In the genomic region with DNA sequence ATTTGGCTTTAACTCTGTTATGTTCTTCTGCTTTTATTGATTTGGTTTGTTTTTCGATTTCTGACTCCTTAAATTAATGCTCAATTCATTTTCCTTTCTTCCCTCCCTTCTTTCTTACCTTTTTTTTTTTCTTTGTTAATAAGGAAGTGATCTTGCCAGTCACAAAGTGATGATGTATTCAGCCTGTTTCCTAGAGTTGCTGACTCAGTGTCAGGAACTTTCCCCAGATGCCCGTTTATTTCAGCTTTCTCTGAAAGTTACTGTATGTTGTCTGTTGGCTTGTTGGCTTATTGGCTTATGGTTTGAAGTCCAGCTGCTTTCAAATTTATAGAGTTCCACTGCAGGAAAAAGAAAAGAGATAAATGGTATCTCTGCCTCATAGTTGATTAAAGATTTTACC, we compare ENCODE assay signal across 17 cellular contexts. TPM values are rescaled to one million over a fixed set of nuclear protein-coding genes. Genes with fewer than 3 reads are reported as not detected.
DNase-seq lines count a peak whose midpoint lies in the region; ATAC-seq and TF ChIP-seq lines count a peak whose summit lies in the region.
"Had no signal": no experiment of that assay in that cellular context is flagged by ENCODE, and none has a peak within 500 bp of the region (broad histone marks: within the 10 kb centered on the region; RNA-seq: fewer than 3 reads in every experiment).

No MANE protein-coding gene starts in this region.

- H4K20me1 ChIP-seq in mammary epithelial cell (ENCODE audit: insufficient read depth, low read length), result no peaks in the 10 kb centered on the region

- peak overlapping the region; percentile 72 for H2AFZ ChIP-seq in mammary epithelial cell (ENCODE audit: low read depth, low read length)

- H3K27ac Mint-ChIP-seq in natural killer cell treated with Interleukin-12 subunit alpha and Interleukin-12 subunit beta and Interleukin-15 and Interleukin-18, amount 100 ng/mL, for 72 hours, result no peak overlapping the region
- H3K27ac Mint-ChIP-seq: activated CD4-positive, alpha-beta T cell treated with anti-CD3 and anti-CD28 coated beads for 36 hours; H9 had no signal

- dilution Hi-C loops in mammary epithelial cell (cut with HindIII; ENCODE audit: low sequenced_read_pairs), result no loop called here

- H3K4me3 ChIP-seq in AG10803 (ENCODE audit: low read length) (no peak overlapping the region), mammary epithelial cell (replicated peaks in 1 of 3; ENCODE audit: insufficient read depth in 1 of 3, low read depth in 2 of 3, low read length in 3 of 3) (no peak overlapping the region)
- H3K4me3 ChIP-seq: skin epidermis, stomach had no signal

- TF ChIP-seq CTCF in AG10803 (conservative IDR thresholded peaks at IDR 0.05; ENCODE audit: low read length) (no peak), mammary epithelial cell (conservative IDR thresholded peaks at IDR 0.05 in 1 of 2, IDR thresholded peaks at IDR 0.05 in 1 of 2; ENCODE audit: extremely low read depth in 1 of 2, insufficient read depth in 1 of 2, low read depth in 1 of 2, low read length in 2 of 2) (no peak), GM10248 (IDR thresholded peaks at IDR 0.05; ENCODE audit: control extremely low read depth, extremely low read depth, low read depth, missing control alignments) (no peak)

- H3K36me3 ChIP-seq in mammary epithelial cell (ENCODE audit: insufficient read depth, low read length), result no peaks in the 10 kb centered on the region
- H3K36me3 ChIP-seq: stomach had no signal

- POLR2A ChIA-PET in GM10248 (lab: Yijun Ruan, JAX), result no interaction called here

- peak; percentile 58 for DNase-seq in AG10803 (ENCODE audit: low read depth)
- peak; percentile 85 for DNase-seq in NCI-H82 treated with DMSO at 0.1 percent for 48 hours (lab: John Stamatoyannopoulos, UW; ENCODE audit: unreplicated experiment)
- DNase-seq in mammary epithelial cell, result peak; percentile 70
- peak; percentile 31 for DNase-seq in glomerular visceral epithelial cell (ENCODE audit: extremely low spot score)
- DNase-seq in natural killer cell treated with Interleukin-12 subunit alpha and Interleukin-12 subunit beta and Interleukin-15 and Interleukin-18, amount 100 ng/mL, for 72 hours (ENCODE audit: low spot score), result no peak
- no peak for DNase-seq in GM10248 (ENCODE audit: extremely low spot score)
- no peak for DNase-seq in substantia nigra (lab: John Stamatoyannopoulos, UW)
- DNase-seq: activated CD4-positive, alpha-beta T cell treated with anti-CD3 and anti-CD28 coated beads for 36 hours; activated T-cell treated with anti-CD3 and anti-CD28 coated beads, Interleukin-2, amount 50 U/mL, for 4 hours; H9; KBM-7; NCI-H1436; stomach; T-helper 1 cell had no signal

- H3K9ac ChIP-seq in mammary epithelial cell (ENCODE audit: insufficient read depth, low read length), result peak overlapping the region; percentile 1

- H3K9me3 Mint-ChIP-seq in natural killer cell treated with Interleukin-12 subunit alpha and Interleukin-12 subunit beta and Interleukin-15 and Interleukin-18, amount 100 ng/mL, for 72 hours, result peaks cover 7% of the 10 kb centered on the region
- H3K9me3 Mint-ChIP-seq: activated T-cell treated with anti-CD3 and anti-CD28 coated beads, Interleukin-2, amount 50 U/mL, for 4 hours; H9 had no signal

- CTCF ChIA-PET in mammary epithelial cell (lab: Charles Lee; ENCODE audit: low non-redundant PET) (no interaction called here), GM10248 (lab: Yijun Ruan, JAX) (interaction anchor here (1.6 kb wide), 1 partner anchor 13 kb away, joined by 4 read pairs; no protein-coding TSS in a partner anchor)

- WGBS in mammary epithelial cell (ENCODE audit: low coverage, missing lambda C conversion rate), result 29% methylated on average over 2 of the region's 2 CpGs

- H3K4me2 ChIP-seq in mammary epithelial cell (ENCODE audit: insufficient read depth, low read depth, low read length), result peak overlapping the region; percentile 30

- H3K79me2 ChIP-seq in mammary epithelial cell (ENCODE audit: insufficient read depth, low read length), result no peaks in the 10 kb centered on the region

- H3K4me1 ChIP-seq in mammary epithelial cell (ENCODE audit: insufficient read depth, low read length), result peaks cover 18% of the 10 kb centered on the region
- H3K4me1 ChIP-seq: stomach had no signal

- no peak for ATAC-seq in natural killer cell treated with Interleukin-12 subunit alpha and Interleukin-12 subunit beta and Interleukin-15 and Interleukin-18, amount 100 ng/mL, for 72 hours
- ATAC-seq in GM18517 (IDR thresholded peaks at IDR 0.05; ENCODE audit: unreplicated experiment), result no peak
- ATAC-seq: activated CD4-positive, alpha-beta T cell treated with anti-CD3 and anti-CD28 coated beads for 36 hours; activated T-cell treated with anti-CD3 and anti-CD28 coated beads, Interleukin-2, amount 50 U/mL, for 4 hours had no signal

- peaks cover 10% of the 10 kb centered on the region for H3K9me3 ChIP-seq in mammary epithelial cell (replicated peaks; ENCODE audit: insufficient read depth, low read length)
- H3K9me3 ChIP-seq: stomach had no signal

- intact Hi-C loops in mammary epithelial cell (cut with micrococcal nuclease), result no loop called here

- in situ Hi-C loops in mammary epithelial cell (cut with MboI; ENCODE audit: low sequenced_read_pairs in 2 of 2), result no loop called here

- no peaks in the 10 kb centered on the region for H3K4me1 Mint-ChIP-seq in natural killer cell treated with Interleukin-12 subunit alpha and Interleukin-12 subunit beta and Interleukin-15 and Interleukin-18, amount 100 ng/mL, for 72 hours (ENCODE audit: low read depth in 2 of 2)
- H3K4me1 Mint-ChIP-seq: activated CD4-positive, alpha-beta T cell treated with anti-CD3 and anti-CD28 coated beads for 36 hours had no signal

- no TSS peak for BruUV-seq in mammary epithelial cell (replicated peaks; lab: Mats Ljungman, UMichigan)

- no peaks in the 10 kb centered on the region for H3K27me3 ChIP-seq in mammary epithelial cell (ENCODE audit: insufficient read depth, low read length)

- no peaks in the 10 kb centered on the region for H3K27me3 Mint-ChIP-seq in natural killer cell treated with Interleukin-12 subunit alpha and Interleukin-12 subunit beta and Interleukin-15 and Interleukin-18, amount 100 ng/mL, for 72 hours
- H3K27me3 Mint-ChIP-seq: activated CD4-positive, alpha-beta T cell treated with anti-CD3 and anti-CD28 coated beads for 36 hours had no signal

- H3K27ac ChIP-seq in mammary epithelial cell (ENCODE audit: insufficient read depth, low read depth, low read length) (peak overlapping the region; percentile 47), substantia nigra (ENCODE audit: low read depth, low read length, poor library complexity, severe bottlenecking) (no peak overlapping the region)
- H3K27ac ChIP-seq: skin epidermis, stomach had no signal

- H3K4me3 Mint-ChIP-seq in natural killer cell treated with Interleukin-12 subunit alpha and Interleukin-12 subunit beta and Interleukin-15 and Interleukin-18, amount 100 ng/mL, for 72 hours, result no peak overlapping the region
- H3K4me3 Mint-ChIP-seq: activated CD4-positive, alpha-beta T cell treated with anti-CD3 and anti-CD28 coated beads for 36 hours; activated T-cell treated with anti-CD3 and anti-CD28 coated beads, Interleukin-2, amount 50 U/mL, for 4 hours; H9 had no signal

- no peaks in the 10 kb centered on the region for H3K36me3 Mint-ChIP-seq in natural killer cell treated with Interleukin-12 subunit alpha and Interleukin-12 subunit beta and Interleukin-15 and Interleukin-18, amount 100 ng/mL, for 72 hours

RNA-seq across cellular contexts. Expression of gene SLC6A15, which starts 12.4 kb away (rescaled TPM):
- 100 to 1,000 TPM in 1 of 2 donors, 10 to 100 TPM in 1; 26.7 to 185 TPM for total RNA-seq in mammary epithelial cell
- polyA plus RNA-seq in mammary epithelial cell, result 12.0 TPM
- 38.9 TPM for polyA minus RNA-seq in mammary epithelial cell
- not detected for total RNA-seq in natural killer cell treated with Interleukin-12 subunit alpha and Interleukin-12 subunit beta and Interleukin-15 and Interleukin-18, amount 100 ng/mL, for 72 hours
- total RNA-seq: mesenteric fat pad had no signal

Comparison
In these comparisons a context has a peak if more than half of its experiments do, and no peak if none do; other contexts are left out.
1. DNase-seq: peak in AG10803 (single experiment), NCI-H82 treated with DMSO at 0.1 percent for 48 hours (single experiment), mammary epithelial cell (single experiment) and glomerular visceral epithelial cell (single experiment); none in natural killer cell treated with Interleukin-12 subunit alpha and Interleukin-12 subunit beta and Interleukin-15 and Interleukin-18, amount 100 ng/mL, for 72 hours (single experiment), GM10248 (single experiment) and substantia nigra (0 of 49).
2. RNA of gene SLC6A15, which starts 12.4 kb away (total RNA-seq): 26.7 to 185 TPM in mammary epithelial cell; not detected in natural killer cell treated with Interleukin-12 subunit alpha and Interleukin-12 subunit beta and Interleukin-15 and Interleukin-18, amount 100 ng/mL, for 72 hours; every median in the first group is over 10 times any median in the second.